21 cellular contexts compared by ENCODE assay signal in genomic region chr9:137052293-137052692, GRCh38. TPM values are rescaled to one million over a fixed set of nuclear protein-coding genes. Genes with fewer than 3 reads are reported as not detected.
DNase-seq lines count a peak whose midpoint lies in the region; ATAC-seq, FAIRE-seq and TF ChIP-seq lines count a peak whose summit lies in the region.
"Had no signal": no experiment of that assay in that cellular context is flagged by ENCODE, and none has a peak within 500 bp of the region (broad histone marks: within the 10 kb centered on the region; RNA-seq: fewer than 3 reads in every experiment).

No MANE protein-coding gene starts in this region.

- no peak overlapping the region for H3K56ac ChIP-seq in mesendoderm (ENCODE audit: low read length)

- H4K20me1 ChIP-seq in HepG2 (ENCODE audit: insufficient read depth, low read length), result no peaks in the 10 kb centered on the region; the same call in 1 of the 2 replicates

- no peaks in the 10 kb centered on the region for H3K9me3 ChIP-seq in HepG2 (ENCODE audit: low read length)
- no peaks in the 10 kb centered on the region for H3K9me3 ChIP-seq in right lobe of liver
- H3K9me3 ChIP-seq in mesenchymal stem cell (ENCODE audit: control insufficient read depth, low read length), result no peaks in the 10 kb centered on the region
- no peaks in the 10 kb centered on the region for H3K9me3 ChIP-seq in aorta (ENCODE audit: control insufficient read depth, low read length)
- H3K9me3 ChIP-seq: BLaER1, HAP-1 had no signal

- no peaks in the 10 kb centered on the region for H3K36me3 ChIP-seq in HepG2 (replicated peaks in 1 of 2; ENCODE audit: control insufficient read depth in 1 of 2, insufficient read depth in 2 of 2, low read length in 2 of 2)
- no peaks in the 10 kb centered on the region for H3K36me3 ChIP-seq in right lobe of liver
- no peaks in the 10 kb centered on the region for H3K36me3 ChIP-seq in mesenchymal stem cell (ENCODE audit: control insufficient read depth in 1 of 2, insufficient read depth in 2 of 2, low read depth in 1 of 2, low read length in 2 of 2)
- H3K36me3 ChIP-seq in mesendoderm (ENCODE audit: control insufficient read depth, insufficient read depth, low read length), result no peaks in the 10 kb centered on the region
- H3K36me3 ChIP-seq in aorta (ENCODE audit: control insufficient read depth in 1 of 2, insufficient read depth in 2 of 2, low read length in 1 of 2), result no peaks in the 10 kb centered on the region
- H3K36me3 ChIP-seq: BLaER1, HAP-1 had no signal

- H2AK5ac ChIP-seq in mesenchymal stem cell (ENCODE audit: low read length, severe bottlenecking) (no peak overlapping the region), mesendoderm (ENCODE audit: low read length) (no peak overlapping the region)

- TF ChIP-seq RAD21 in HepG2 (CRISPR knock-in tag; IDR thresholded peaks at IDR 0.05), result no peak

- H3K27me3 ChIP-seq in HepG2 (ENCODE audit: control insufficient read depth in 1 of 2, insufficient read depth in 2 of 2, low read length in 2 of 2), result no peaks in the 10 kb centered on the region; a peak in 2 of 5 replicates
- peaks cover 0 to 10% of the 10 kb centered on the region in 2 donors for H3K27me3 ChIP-seq in right lobe of liver
- peaks cover 81 to 84% of the 10 kb centered on the region in 2 experiments for H3K27me3 ChIP-seq in mesenchymal stem cell (ENCODE audit: control insufficient read depth in 1 of 2, insufficient read depth in 1 of 2, low read length in 2 of 2)
- peaks cover 8% of the 10 kb centered on the region for H3K27me3 ChIP-seq in mesendoderm (ENCODE audit: insufficient read depth, low read length, poor library complexity)
- no peaks in the 10 kb centered on the region for H3K27me3 ChIP-seq in aorta (ENCODE audit: control insufficient read depth in 1 of 2, insufficient read depth in 2 of 2, low read length in 1 of 2)

- H3K4me2 ChIP-seq in HepG2 (ENCODE audit: low read depth, low read length) (peak overlapping the region; percentile 84; the same call in 1 of the 2 replicates), mesenchymal stem cell (ENCODE audit: low read length, poor library complexity, severe bottlenecking) (no peak overlapping the region), mesendoderm (ENCODE audit: low read length) (no peak overlapping the region)
- H3K4me2 ChIP-seq: BLaER1 had no signal

- H2AFZ ChIP-seq in HepG2 (ENCODE audit: low read length), result no peak overlapping the region
- H2AFZ ChIP-seq in mesenchymal stem cell (ENCODE audit: low read depth, low read length), result no peak overlapping the region

- no peak overlapping the region for H4K5ac ChIP-seq in mesendoderm (ENCODE audit: low read length)

- no peak for TF ChIP-seq CTCF in HepG2 (CRISPR knock-in tag; IDR thresholded peaks at IDR 0.05)
- no peak for TF ChIP-seq CTCF in right lobe of liver (IDR thresholded peaks at IDR 0.05)
- no peak for TF ChIP-seq CTCF in RWPE1 (conservative IDR thresholded peaks at IDR 0.05; ENCODE audit: low read depth)

- TF ChIP-seq POLR2A in HepG2 (IDR thresholded peaks at IDR 0.05; ENCODE audit: insufficient read depth in 1 of 2, low read depth in 2 of 2, low read length in 2 of 2) (no peak), right lobe of liver (IDR thresholded peaks at IDR 0.05) (no peak)

- POLR2A ChIA-PET in HepG2 (lab: Yijun Ruan, JAX) (interaction anchor here (4.4 kb wide), 1 partner anchor 18 kb away, joined by 55 read pairs; the partner anchor contains the start of gene SAPCD2), RWPE1 (lab: Yijun Ruan, JAX; ENCODE audit: low non-redundant PET) (interaction anchor here (0.6 kb wide), 2 partner anchors 33 to 298 kb away, joined by 3 to 9 read pairs; no protein-coding TSS in a partner anchor)

- FAIRE-seq in HepG2 (lab: Jason Lieb, UNC), result no peak
- FAIRE-seq: D721Med, H1, HTR-8/SVneo had no signal

- no peak overlapping the region for H3K18ac ChIP-seq in mesenchymal stem cell (ENCODE audit: low read depth in 1 of 2, low read length in 2 of 2)
- H3K18ac ChIP-seq in mesendoderm (ENCODE audit: low read length), result no peak overlapping the region

- DNase-seq in HepG2 (ENCODE audit: low spot score) (no peak), right lobe of liver (no peak), RWPE1 (ENCODE audit: low spot score) (no peak), mesenchymal stem cell (no peak), mesendoderm (no peak), aorta (no peak), DMS153 treated with DMSO at 0.1 percent for 48 hours (lab: John Stamatoyannopoulos, UW; ENCODE audit: unreplicated experiment) (no peak)
- DNase-seq: CD8-positive, alpha-beta T cell; DMS79; GDM1; HFFc6; KBM-7 had no signal

- in situ Hi-C loops in HepG2 (cut with HindIII; ENCODE audit: extremely low pct_ligation_motif_present, low pct_unique_long_range_greater_than_20kb), result no loop called here

- H3K4me1 ChIP-seq in HepG2 (ENCODE audit: insufficient read depth, low read length) (peaks cover 37% of the 10 kb centered on the region), right lobe of liver (peaks cover 2 to 27% (median 11%) of the 10 kb centered on the region in 4 donors), mesenchymal stem cell (ENCODE audit: control insufficient read depth, insufficient read depth, low read depth, low read length) (peaks cover 19% of the 10 kb centered on the region), mesendoderm (ENCODE audit: control insufficient read depth, low read depth, low read length) (peaks cover 2% of the 10 kb centered on the region), aorta (ENCODE audit: control insufficient read depth in 1 of 2, insufficient read depth in 2 of 2, low read length in 2 of 2) (no peaks in the 10 kb centered on the region)

- no TSS peak for BruUV-seq in HepG2 (replicated peaks; lab: Mats Ljungman, UMichigan)

- intact Hi-C loops in HepG2 (cut with micrococcal nuclease; ENCODE audit: unreplicated experiment), result no loop called here
- intact Hi-C loops in right lobe of liver (cut with DNase I), result no loop called here
- intact Hi-C loops in aorta (cut with DNase I), result no loop called here

- H3K27ac ChIP-seq in HepG2 (ENCODE audit: extremely low read length, insufficient read depth, low read length), result no peak overlapping the region
- no peak overlapping the region for H3K27ac ChIP-seq in right lobe of liver
- H3K27ac ChIP-seq in RWPE1, result peak overlapping the region; percentile 7; the same call in 1 of the 2 replicates
- no peak overlapping the region for H3K27ac ChIP-seq in mesenchymal stem cell (ENCODE audit: low read length, poor library complexity, severe bottlenecking)
- no peak overlapping the region for H3K27ac ChIP-seq in mesendoderm (ENCODE audit: low read depth, low read length)
- no peak overlapping the region for H3K27ac ChIP-seq in aorta (ENCODE audit: low read depth in 1 of 2, low read length in 2 of 2)
- H3K27ac ChIP-seq: BLaER1 had no signal

- H4K8ac ChIP-seq in mesenchymal stem cell (ENCODE audit: low read length), result no peak overlapping the region
- no peak overlapping the region for H4K8ac ChIP-seq in mesendoderm (ENCODE audit: low read depth, low read length)

- H3K4ac ChIP-seq in mesenchymal stem cell (ENCODE audit: low read depth in 1 of 2, low read length in 2 of 2) (no peak overlapping the region), mesendoderm (ENCODE audit: low read depth, low read length) (no peak overlapping the region)

- H2BK15ac ChIP-seq in mesenchymal stem cell (ENCODE audit: low read depth, poor library complexity, severe bottlenecking), result no peak overlapping the region
- H2BK15ac ChIP-seq in mesendoderm (replicated peaks; ENCODE audit: low read depth), result no peak overlapping the region

- CTCF ChIA-PET in HepG2 (lab: Yijun Ruan, JAX; ENCODE audit: low intra/inter-chr PET ratio, low total read pairs), result no interaction called here
- CTCF ChIA-PET in RWPE1 (lab: Yijun Ruan, JAX), result interaction anchor here (1.1 to 4.9 kb wide), 4 partner anchors 12 to 23 kb away, joined by 3 to 54 read pairs (median 4); no protein-coding TSS in a partner anchor

- H3K23ac ChIP-seq in mesenchymal stem cell (ENCODE audit: low read length in 2 of 2), result no peak overlapping the region
- no peak overlapping the region for H3K23ac ChIP-seq in mesendoderm (ENCODE audit: low read length)

- H3K14ac ChIP-seq in mesenchymal stem cell (ENCODE audit: low read length in 2 of 2), result no peak overlapping the region

- H3K79me1 ChIP-seq in mesenchymal stem cell (replicated peaks; ENCODE audit: low read length, poor library complexity, severe bottlenecking) (no peaks in the 10 kb centered on the region), mesendoderm (ENCODE audit: low read length) (no peaks in the 10 kb centered on the region)

- H3K9ac ChIP-seq in HepG2 (ENCODE audit: insufficient read depth, low read depth, low read length) (no peak overlapping the region), mesenchymal stem cell (ENCODE audit: low read length) (no peak overlapping the region), mesendoderm (ENCODE audit: low read length) (no peak overlapping the region)
- H3K9ac ChIP-seq: BLaER1 had no signal

- H3K4me3 ChIP-seq in HepG2 (replicated peaks in 1 of 3; ENCODE audit: insufficient read depth in 1 of 3, low read depth in 2 of 3, low read length in 3 of 3), result peak overlapping the region in 1 of 3 experiments; percentile 84; a peak in 1 of 6 replicates
- no peak overlapping the region for H3K4me3 ChIP-seq in right lobe of liver
- H3K4me3 ChIP-seq in mesenchymal stem cell (ENCODE audit: insufficient read depth in 1 of 2, low read depth in 1 of 2, low read length in 2 of 2), result no peak overlapping the region
- H3K4me3 ChIP-seq in mesendoderm (ENCODE audit: low read length), result no peak overlapping the region
- no peak overlapping the region for H3K4me3 ChIP-seq in aorta (ENCODE audit: low read length in 2 of 2)
- H3K4me3 ChIP-seq: HAP-1 had no signal

- peak overlapping the region; percentile 45 for H4K91ac ChIP-seq in mesenchymal stem cell (ENCODE audit: low read length)

- H2BK12ac ChIP-seq in mesenchymal stem cell (ENCODE audit: low read length in 2 of 2), result no peak overlapping the region

- H3K79me2 ChIP-seq in HepG2 (ENCODE audit: insufficient read depth, low read length) (peaks cover 9% of the 10 kb centered on the region), mesendoderm (ENCODE audit: control insufficient read depth, insufficient read depth, low read length) (no peaks in the 10 kb centered on the region)

- no peak overlapping the region for H2BK120ac ChIP-seq in mesenchymal stem cell (ENCODE audit: low read depth, low read length)
- H2BK120ac ChIP-seq in mesendoderm (ENCODE audit: low read depth, low read length), result no peak overlapping the region

- ATAC-seq in HepG2 (no peak), right lobe of liver (no peak), aorta (ENCODE audit: low FRiP score) (no peak)
- ATAC-seq: CD8-positive, alpha-beta T cell had no signal

- TF ChIP-seq EP300 in HepG2 (IDR thresholded peaks at IDR 0.05; ENCODE audit: low read depth in 2 of 2, low read length in 2 of 2), result no peak
- no peak for TF ChIP-seq EP300 in HepG2 (CRISPR knock-in tag; IDR thresholded peaks at IDR 0.05; ENCODE audit: borderline replicate concordance)

- WGBS in HepG2 (ENCODE audit: low lambda C conversion rate), result 91% methylated on average over 7 of the region's 8 CpGs
- no CpG with 5 or more reads among the region's 8 CpGs for WGBS in right lobe of liver (ENCODE audit: insufficient coverage, low coverage, low lambda C conversion rate, missing lambda C conversion rate)
- 100% methylated on average over 2 of the region's 8 CpGs for WGBS in mesenchymal stem cell
- no CpG with 5 or more reads among the region's 8 CpGs for whole genome bisulfite sequencing in mesendoderm (ENCODE audit: extremely low coverage, insufficient coverage, low lambda C conversion rate)
- 74 to 87% methylated on average over 8 of the region's 8 CpGs for WGBS in aorta, 2 donors

- H2BK5ac ChIP-seq in mesenchymal stem cell (ENCODE audit: low read depth, low read length, poor library complexity, severe bottlenecking), result no peak overlapping the region
- no peak overlapping the region for H2BK5ac ChIP-seq in mesendoderm (ENCODE audit: low read length)

RNA-seq across cellular contexts. Expression of gene ENTPD2, which starts 1.6 kb away (rescaled TPM):
- total RNA-seq in HepG2 (2016; rRNA removed; fragmentation: Illumina TruSeq; extraction: Trizol) (0.87 and 0.95 TPM in 2 replicates), right lobe of liver (1 to 10 TPM in 2 of 6 experiments, under 1 TPM in 4; 0.50 to 2.1 (median 0.80) TPM), aorta (1 to 10 TPM in 1 of 2 donors, under 1 TPM in 1; 0.16 to 1.7 TPM)
- total RNA-seq in HepG2 (2016; cell fraction: cytosol; rRNA removed; fragmentation: Illumina TruSeq; extraction: Trizol; ENCODE audit: low read depth), result 0.61 and 0.88 TPM in 2 replicates
- 0.74 and 0.82 TPM in 2 replicates for total RNA-seq in HepG2 (2016; cell fraction: insoluble cytoplasmic fraction; rRNA removed; fragmentation: Illumina TruSeq; extraction: Trizol)
- total RNA-seq in HepG2 (2016; cell fraction: membrane; rRNA removed; fragmentation: Illumina TruSeq; extraction: Trizol), result 0.69 and 0.71 TPM in 2 replicates
- total RNA-seq in HepG2 (2016; cell fraction: nucleus; rRNA removed; fragmentation: Illumina TruSeq; extraction: Trizol), result 3.4 and 3.6 TPM in 2 replicates
- polyA plus RNA-seq in HepG2 (2011; rRNA removed) (3.2 and 4.1 TPM in 2 replicates), aorta (not detected)
- 2.1 and 3.2 TPM in 2 replicates for polyA plus RNA-seq in HepG2 (2011; cell fraction: cytosol; rRNA removed)
- 41.8 and 49.4 TPM in 2 replicates for polyA plus RNA-seq in HepG2 (2011; cell fraction: nucleus; rRNA removed)
- 21.3 and 23.9 TPM in 2 replicates for polyA plus RNA-seq in HepG2 (2012)
- 1.5 and 1.8 TPM in 2 replicates for polyA plus RNA-seq in HepG2 (2016; cell fraction: cytosol; fragmentation: Illumina TruSeq; extraction: Trizol; ENCODE audit: low read depth)
- 2.3 and 2.8 TPM in 2 replicates for polyA plus RNA-seq in HepG2 (2016; cell fraction: insoluble cytoplasmic fraction; fragmentation: Illumina TruSeq; extraction: Trizol; ENCODE audit: low read depth)
- polyA plus RNA-seq in HepG2 (2016; cell fraction: membrane; fragmentation: Illumina TruSeq; extraction: Trizol; ENCODE audit: low read depth), result 2.2 and 2.6 TPM in 2 replicates
- 12.9 and 17.3 TPM in 2 replicates for polyA plus RNA-seq in HepG2 (2016; cell fraction: nucleus; fragmentation: Illumina TruSeq; extraction: Trizol; ENCODE audit: insufficient read depth, low read depth)
- 8.8 TPM in 1 of 2 replicates, not detected in the other for polyA minus RNA-seq in HepG2 (2011; rRNA and poly(A)+ RNA removed; ENCODE audit: low replicate concordance)
- polyA minus RNA-seq in HepG2 (2011; cell fraction: cytosol; rRNA and poly(A)+ RNA removed), result 9.0 and 9.2 TPM in 2 replicates
- polyA minus RNA-seq in HepG2 (2011; cell fraction: nucleus; rRNA and poly(A)+ RNA removed), result 5.5 and 6.4 TPM in 2 replicates
- not detected for polyA plus RNA-seq in mesenchymal stem cell (2013, experiment 1 of 2)
- polyA plus RNA-seq in mesenchymal stem cell (2013, experiment 2 of 2), result not detected
- 0.58 TPM for polyA plus RNA-seq in mesendoderm (2013, experiment 1 of 2)
- 0.57 TPM for polyA plus RNA-seq in mesendoderm (2013, experiment 2 of 2)
- total RNA-seq: A673; CD8-positive, alpha-beta T cell; Daoy had no signal
- polyA plus RNA-seq: AG04450, IgD-negative memory B cell had no signal

RNA-seq across cellular contexts. Expression of gene NPDC1, which starts 6.3 kb away (rescaled TPM):
- total RNA-seq in HepG2 (2016; rRNA removed; fragmentation: Illumina TruSeq; extraction: Trizol) (0.63 and 0.84 TPM in 2 replicates), right lobe of liver (10 to 100 TPM in 5 of 6 experiments, 1 to 10 TPM in 1; 9.3 to 14.9 (median 12.2) TPM), aorta (100 to 1,000 TPM in 1 of 2 donors, 10 to 100 TPM in 1; 99.3 to 217 TPM)
- total RNA-seq in HepG2 (2016; cell fraction: cytosol; rRNA removed; fragmentation: Illumina TruSeq; extraction: Trizol; ENCODE audit: low read depth), result 1.2 TPM in 1 of 2 replicates, not detected in the other
- 0.65 and 1.7 TPM in 2 replicates for total RNA-seq in HepG2 (2016; cell fraction: insoluble cytoplasmic fraction; rRNA removed; fragmentation: Illumina TruSeq; extraction: Trizol)
- 0.59 and 0.79 TPM in 2 replicates for total RNA-seq in HepG2 (2016; cell fraction: membrane; rRNA removed; fragmentation: Illumina TruSeq; extraction: Trizol)
- 2.7 and 4.8 TPM in 2 replicates for total RNA-seq in HepG2 (2016; cell fraction: nucleus; rRNA removed; fragmentation: Illumina TruSeq; extraction: Trizol)
- polyA plus RNA-seq in HepG2 (2011; rRNA removed) (5.4 and 7.0 TPM in 2 replicates), aorta (100 to 1,000 TPM in 1 of 2 donors, 10 to 100 TPM in 1; 26.5 to 190 TPM)
- 1.7 and 3.4 TPM in 2 replicates for polyA plus RNA-seq in HepG2 (2011; cell fraction: cytosol; rRNA removed)
- 93.3 and 114 TPM in 2 replicates for polyA plus RNA-seq in HepG2 (2011; cell fraction: nucleus; rRNA removed)
- 4.5 and 8.4 TPM in 2 replicates for polyA plus RNA-seq in HepG2 (2012)
- polyA plus RNA-seq in HepG2 (2016; cell fraction: cytosol; fragmentation: Illumina TruSeq; extraction: Trizol; ENCODE audit: low read depth), result 1.00 and 1.1 TPM in 2 replicates
- 0.67 and 1.8 TPM in 2 replicates for polyA plus RNA-seq in HepG2 (2016; cell fraction: insoluble cytoplasmic fraction; fragmentation: Illumina TruSeq; extraction: Trizol; ENCODE audit: low read depth)
- polyA plus RNA-seq in HepG2 (2016; cell fraction: membrane; fragmentation: Illumina TruSeq; extraction: Trizol; ENCODE audit: low read depth), result 1.1 and 1.5 TPM in 2 replicates
- 9.8 and 12.2 TPM in 2 replicates for polyA plus RNA-seq in HepG2 (2016; cell fraction: nucleus; fragmentation: Illumina TruSeq; extraction: Trizol; ENCODE audit: insufficient read depth, low read depth)
- 1.9 and 12.5 TPM in 2 replicates for polyA minus RNA-seq in HepG2 (2011; rRNA and poly(A)+ RNA removed; ENCODE audit: low replicate concordance)
- polyA minus RNA-seq in HepG2 (2011; cell fraction: cytosol; rRNA and poly(A)+ RNA removed), result 2.9 and 3.0 TPM in 2 replicates
- polyA minus RNA-seq in HepG2 (2011; cell fraction: nucleus; rRNA and poly(A)+ RNA removed), result 3.9 and 4.2 TPM in 2 replicates
- polyA plus RNA-seq in mesenchymal stem cell (2013, experiment 1 of 2), result 27.3 TPM
- 25.4 TPM for polyA plus RNA-seq in mesenchymal stem cell (2013, experiment 2 of 2)
- 9.7 TPM for polyA plus RNA-seq in mesendoderm (2013, experiment 1 of 2)
- polyA plus RNA-seq in mesendoderm (2013, experiment 2 of 2), result 10.2 TPM

RNA-seq across cellular contexts. Expression of gene SAPCD2, which starts 18.1 kb away (rescaled TPM):
- 35.9 and 42.8 TPM in 2 replicates for total RNA-seq in HepG2 (2016; rRNA removed; fragmentation: Illumina TruSeq; extraction: Trizol)
- total RNA-seq in HepG2 (2016; cell fraction: cytosol; rRNA removed; fragmentation: Illumina TruSeq; extraction: Trizol; ENCODE audit: low read depth), result 7.0 and 7.1 TPM in 2 replicates
- 34.9 and 42.2 TPM in 2 replicates for total RNA-seq in HepG2 (2016; cell fraction: insoluble cytoplasmic fraction; rRNA removed; fragmentation: Illumina TruSeq; extraction: Trizol)
- total RNA-seq in HepG2 (2016; cell fraction: membrane; rRNA removed; fragmentation: Illumina TruSeq; extraction: Trizol), result 29.9 and 31.6 TPM in 2 replicates
- total RNA-seq in HepG2 (2016; cell fraction: nucleus; rRNA removed; fragmentation: Illumina TruSeq; extraction: Trizol), result 23.7 and 28.1 TPM in 2 replicates
- polyA plus RNA-seq in HepG2 (2011; rRNA removed), result 18.7 and 21.9 TPM in 2 replicates
- polyA plus RNA-seq in HepG2 (2011; cell fraction: cytosol; rRNA removed), result 16.4 and 40.1 TPM in 2 replicates
- 28.3 and 52.1 TPM in 2 replicates for polyA plus RNA-seq in HepG2 (2011; cell fraction: nucleus; rRNA removed)
- polyA plus RNA-seq in HepG2 (2012), result 12.0 and 19.0 TPM in 2 replicates
- 6.8 and 7.6 TPM in 2 replicates for polyA plus RNA-seq in HepG2 (2016; cell fraction: cytosol; fragmentation: Illumina TruSeq; extraction: Trizol; ENCODE audit: low read depth)
- polyA plus RNA-seq in HepG2 (2016; cell fraction: insoluble cytoplasmic fraction; fragmentation: Illumina TruSeq; extraction: Trizol; ENCODE audit: low read depth), result 33.9 and 39.2 TPM in 2 replicates
- 23.3 and 27.0 TPM in 2 replicates for polyA plus RNA-seq in HepG2 (2016; cell fraction: membrane; fragmentation: Illumina TruSeq; extraction: Trizol; ENCODE audit: low read depth)
- 44.9 and 46.9 TPM in 2 replicates for polyA plus RNA-seq in HepG2 (2016; cell fraction: nucleus; fragmentation: Illumina TruSeq; extraction: Trizol; ENCODE audit: insufficient read depth, low read depth)
- 38.7 and 55.4 TPM in 2 replicates for polyA minus RNA-seq in HepG2 (2011; rRNA and poly(A)+ RNA removed; ENCODE audit: low replicate concordance)
- polyA minus RNA-seq in HepG2 (2011; cell fraction: cytosol; rRNA and poly(A)+ RNA removed), result 18.6 and 32.8 TPM in 2 replicates
- 7.3 and 8.6 TPM in 2 replicates for polyA minus RNA-seq in HepG2 (2011; cell fraction: nucleus; rRNA and poly(A)+ RNA removed)
- under 1 TPM in 5 of 6 experiments, not detected in 1; 0.05 to 0.43 (median 0.22) TPM for total RNA-seq in right lobe of liver
- 1.3 TPM for polyA plus RNA-seq in mesenchymal stem cell (2013, experiment 1 of 2)
- 1.2 TPM for polyA plus RNA-seq in mesenchymal stem cell (2013, experiment 2 of 2)
- 14.2 TPM for polyA plus RNA-seq in mesendoderm (2013, experiment 1 of 2)
- polyA plus RNA-seq in mesendoderm (2013, experiment 2 of 2), result 14.5 TPM
- total RNA-seq in aorta, result under 1 TPM; 0.26 to 0.60 TPM
- under 1 TPM in 1 of 2 donors, not detected in 1; 0.50 TPM for polyA plus RNA-seq in aorta

RNA-seq across cellular contexts. Expression of gene FUT7, which starts 20.4 kb away (rescaled TPM):
- not detected in 2 replicates for total RNA-seq in HepG2 (2016; rRNA removed; fragmentation: Illumina TruSeq; extraction: Trizol)
- total RNA-seq in HepG2 (2016; cell fraction: cytosol; rRNA removed; fragmentation: Illumina TruSeq; extraction: Trizol; ENCODE audit: low read depth), result not detected in 2 replicates
- total RNA-seq in HepG2 (2016; cell fraction: insoluble cytoplasmic fraction; rRNA removed; fragmentation: Illumina TruSeq; extraction: Trizol), result not detected in 2 replicates
- not detected in 2 replicates for total RNA-seq in HepG2 (2016; cell fraction: membrane; rRNA removed; fragmentation: Illumina TruSeq; extraction: Trizol)
- not detected in 2 replicates for total RNA-seq in HepG2 (2016; cell fraction: nucleus; rRNA removed; fragmentation: Illumina TruSeq; extraction: Trizol)
- polyA plus RNA-seq in HepG2 (2011; rRNA removed), result 0.05 TPM in 1 of 2 replicates, not detected in the other
- 0.05 TPM in 1 of 2 replicates, not detected in the other for polyA plus RNA-seq in HepG2 (2011; cell fraction: cytosol; rRNA removed)
- polyA plus RNA-seq in HepG2 (2011; cell fraction: nucleus; rRNA removed), result not detected in 2 replicates
- polyA plus RNA-seq in HepG2 (2012), result not detected in 2 replicates
- polyA plus RNA-seq in HepG2 (2016; cell fraction: cytosol; fragmentation: Illumina TruSeq; extraction: Trizol; ENCODE audit: low read depth), result not detected in 2 replicates
- not detected in 2 replicates for polyA plus RNA-seq in HepG2 (2016; cell fraction: insoluble cytoplasmic fraction; fragmentation: Illumina TruSeq; extraction: Trizol; ENCODE audit: low read depth)
- polyA plus RNA-seq in HepG2 (2016; cell fraction: membrane; fragmentation: Illumina TruSeq; extraction: Trizol; ENCODE audit: low read depth), result not detected in 2 replicates
- not detected in 2 replicates for polyA plus RNA-seq in HepG2 (2016; cell fraction: nucleus; fragmentation: Illumina TruSeq; extraction: Trizol; ENCODE audit: insufficient read depth, low read depth)
- 0.07 TPM in 1 of 2 replicates, not detected in the other for polyA minus RNA-seq in HepG2 (2011; rRNA and poly(A)+ RNA removed; ENCODE audit: low replicate concordance)
- polyA minus RNA-seq in HepG2 (2011; cell fraction: cytosol; rRNA and poly(A)+ RNA removed), result not detected in 2 replicates
- not detected in 2 replicates for polyA minus RNA-seq in HepG2 (2011; cell fraction: nucleus; rRNA and poly(A)+ RNA removed)
- under 1 TPM in 2 of 6 experiments, not detected in 4; 0.12 to 0.13 TPM for total RNA-seq in right lobe of liver
- not detected for polyA plus RNA-seq in mesenchymal stem cell (2013, experiment 1 of 2)
- polyA plus RNA-seq in mesenchymal stem cell (2013, experiment 2 of 2), result not detected
- polyA plus RNA-seq in mesendoderm (2013, experiment 1 of 2), result not detected
- polyA plus RNA-seq in mesendoderm (2013, experiment 2 of 2), result not detected
- under 1 TPM; 0.27 to 0.68 TPM for total RNA-seq in aorta
- polyA plus RNA-seq in aorta, result not detected
- total RNA-seq: A673, Daoy, H1, HFFc6 had no signal
- polyA plus RNA-seq: AG04450, H1 had no signal

RNA-seq across cellular contexts. Expression of gene ABCA2, which starts 24.3 kb away (rescaled TPM):
- total RNA-seq in HepG2 (2016; rRNA removed; fragmentation: Illumina TruSeq; extraction: Trizol), result 0.72 and 2.9 TPM in 2 replicates
- 0.35 and 1.1 TPM in 2 replicates for total RNA-seq in HepG2 (2016; cell fraction: cytosol; rRNA removed; fragmentation: Illumina TruSeq; extraction: Trizol; ENCODE audit: low read depth)
- total RNA-seq in HepG2 (2016; cell fraction: insoluble cytoplasmic fraction; rRNA removed; fragmentation: Illumina TruSeq; extraction: Trizol), result 1.1 and 2.6 TPM in 2 replicates
- 0.96 and 1.1 TPM in 2 replicates for total RNA-seq in HepG2 (2016; cell fraction: membrane; rRNA removed; fragmentation: Illumina TruSeq; extraction: Trizol)
- total RNA-seq in HepG2 (2016; cell fraction: nucleus; rRNA removed; fragmentation: Illumina TruSeq; extraction: Trizol), result 5.7 and 7.0 TPM in 2 replicates
- 19.2 and 21.0 TPM in 2 replicates for polyA plus RNA-seq in HepG2 (2011; rRNA removed)
- 8.6 and 13.3 TPM in 2 replicates for polyA plus RNA-seq in HepG2 (2011; cell fraction: cytosol; rRNA removed)
- polyA plus RNA-seq in HepG2 (2011; cell fraction: nucleus; rRNA removed), result 246 and 388 TPM in 2 replicates
- 22.2 and 22.7 TPM in 2 replicates for polyA plus RNA-seq in HepG2 (2012)
- 0.33 and 0.37 TPM in 2 replicates for polyA plus RNA-seq in HepG2 (2016; cell fraction: cytosol; fragmentation: Illumina TruSeq; extraction: Trizol; ENCODE audit: low read depth)
- 0.39 and 1.4 TPM in 2 replicates for polyA plus RNA-seq in HepG2 (2016; cell fraction: insoluble cytoplasmic fraction; fragmentation: Illumina TruSeq; extraction: Trizol; ENCODE audit: low read depth)
- polyA plus RNA-seq in HepG2 (2016; cell fraction: membrane; fragmentation: Illumina TruSeq; extraction: Trizol; ENCODE audit: low read depth), result 0.64 and 0.73 TPM in 2 replicates
- polyA plus RNA-seq in HepG2 (2016; cell fraction: nucleus; fragmentation: Illumina TruSeq; extraction: Trizol; ENCODE audit: insufficient read depth, low read depth), result 15.6 and 16.5 TPM in 2 replicates
- 35.7 and 56.6 TPM in 2 replicates for polyA minus RNA-seq in HepG2 (2011; rRNA and poly(A)+ RNA removed; ENCODE audit: low replicate concordance)
- 7.6 and 10.1 TPM in 2 replicates for polyA minus RNA-seq in HepG2 (2011; cell fraction: cytosol; rRNA and poly(A)+ RNA removed)
- polyA minus RNA-seq in HepG2 (2011; cell fraction: nucleus; rRNA and poly(A)+ RNA removed), result 20.8 and 28.6 TPM in 2 replicates
- 10 to 100 TPM; 23.7 to 49.2 (median 34.2) TPM for total RNA-seq in right lobe of liver
- polyA plus RNA-seq in mesenchymal stem cell (2013, experiment 1 of 2), result 20.0 TPM
- 17.9 TPM for polyA plus RNA-seq in mesenchymal stem cell (2013, experiment 2 of 2)
- 1.8 TPM for polyA plus RNA-seq in mesendoderm (2013, experiment 1 of 2)
- 2.0 TPM for polyA plus RNA-seq in mesendoderm (2013, experiment 2 of 2)
- 10 to 100 TPM; 27.3 to 60.0 TPM for total RNA-seq in aorta
- polyA plus RNA-seq in aorta, result 10 to 100 TPM in 1 of 2 donors, 1 to 10 TPM in 1; 9.0 to 48.1 TPM

Comparison
In these comparisons a context has a peak if more than half of its experiments do, and no peak if none do; other contexts are left out.
1. RNA of gene SAPCD2, which starts 18.1 kb away (total RNA-seq): 7.0 to 42.8 TPM in HepG2; 0.26 to 0.60 TPM in aorta and 0.05 to 0.43 TPM in right lobe of liver; every median in the first group is over 4 times any median in the second.
2. RNA of gene NPDC1, which starts 6.3 kb away (total RNA-seq): 99.3 to 217 TPM in aorta; 9.3 to 14.9 TPM in right lobe of liver and 0.59 to 4.8 TPM in HepG2; every median in the first group is over 4 times any median in the second.